In genomic region chr17:45270828-45271418, GRCh38 we compare ENCODE assay signal across 1 cellular context.
TF ChIP-seq lines count a peak whose summit lies in the region.

No MANE protein-coding gene starts in this region.

TF ChIP-seq in GM23338, 12 proteins besides CTCF, POLR2A, EP300 and RAD21 (continued from another document):
- TF ChIP-seq ZNF462 (CRISPR knock-in tag; IDR thresholded peaks at IDR 0.05) (no peak), JUNB (IDR thresholded peaks at IDR 0.05; ENCODE audit: unreplicated experiment) (no peak), POLR2AphosphoS5 (IDR thresholded peaks at IDR 0.05; ENCODE audit: low read depth) (no peak), NANOG (IDR thresholded peaks at IDR 0.05; ENCODE audit: borderline replicate concordance) (no peak), ZNF331 (CRISPR knock-in tag; IDR thresholded peaks at IDR 0.05; ENCODE audit: low read depth) (no peak)
